ENCODE assay signal across 15 cellular contexts in the genomic region with DNA sequence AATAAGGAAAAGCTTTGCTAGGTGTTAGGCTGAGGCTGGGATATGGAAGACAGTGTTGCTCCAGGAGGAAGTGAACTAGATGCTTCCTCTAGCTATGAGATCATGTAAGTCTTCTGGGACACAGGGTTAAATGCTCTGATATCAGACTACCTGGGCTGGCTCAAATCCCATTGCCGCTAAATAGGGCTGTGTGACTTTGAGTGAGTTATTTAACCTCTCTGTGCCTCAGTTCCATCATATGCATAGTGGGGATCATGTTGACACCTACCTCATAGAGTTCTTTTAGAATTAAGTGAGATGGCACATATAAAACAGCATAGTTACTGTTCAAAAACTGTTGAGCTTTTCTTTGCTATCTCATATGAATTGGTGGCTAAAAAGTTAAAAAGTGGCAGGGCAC. TPM values are rescaled to one million over a fixed set of nuclear protein-coding genes. Genes with fewer than 3 reads are reported as not detected.
A peak's percentile ranks its signal among the peaks of the same experiment; 100 is the strongest.
DNase-seq lines count a peak whose midpoint lies in the region; ATAC-seq, FAIRE-seq and TF ChIP-seq lines count a peak whose summit lies in the region.
"Had no signal": no experiment of that assay in that cellular context is flagged by ENCODE, and none has a peak within 500 bp of the region (broad histone marks: within the 10 kb centered on the region; RNA-seq: fewer than 3 reads in every experiment).

No MANE protein-coding gene starts in this region.

- H4K20me1 ChIP-seq in HCT116 (ENCODE audit: insufficient read depth): no peaks in the 10 kb centered on the region
- peaks cover 3% of the 10 kb centered on the region; the same call in 1 of the 2 replicates for H4K20me1 ChIP-seq in K562 (replicated peaks; ENCODE audit: control insufficient read depth, insufficient read depth, low read length)

- no peaks in the 10 kb centered on the region for H3K36me3 Mint-ChIP-seq in osteocyte (ENCODE audit: unreplicated experiment)
- H3K36me3 Mint-ChIP-seq in WTC11: no peaks in the 10 kb centered on the region
- H3K36me3 Mint-ChIP-seq: CD8-positive, alpha-beta T cell; IgD-negative memory B cell had no signal

- no peak overlapping the region for H3K27ac Mint-ChIP-seq in osteocyte (ENCODE audit: unreplicated experiment)
- H3K27ac Mint-ChIP-seq in WTC11: no peak overlapping the region
- H3K27ac Mint-ChIP-seq: CD8-positive, alpha-beta T cell had no signal

- DNase-seq in HCT116 (ENCODE audit: low read depth, low spot score) (no peak), RWPE2 (ENCODE audit: low spot score) (peak; percentile 7), K562 (ENCODE audit: extremely low read depth in 1 of 4, low spot score in 3 of 4) (no peak), osteocyte (ENCODE audit: extremely low spot score, unreplicated experiment) (peak; percentile 6), NCI-H345 (lab: John Stamatoyannopoulos, UW) (no peak), WTC11 (ENCODE audit: low spot score) (no peak), NCI-H1930 (lab: John Stamatoyannopoulos, UW) (no peak), SW480 (ENCODE audit: low spot score) (no peak)
- DNase-seq: DMS153 had no signal

- no peak for TF ChIP-seq RAD21 in HCT116 (IDR thresholded peaks at IDR 0.05; ENCODE audit: low read depth)
- no peak for TF ChIP-seq RAD21 in K562 (CRISPR knock-in tag; conservative IDR thresholded peaks at IDR 0.05 in 1 of 2, IDR thresholded peaks at IDR 0.05 in 1 of 2)

- intact Hi-C loops in HCT116 (cut with micrococcal nuclease): no loop called here
- intact Hi-C loops in K562 (cut with micrococcal nuclease): loop anchor here (5.0 to 10.0 kb wide), 2 partner anchors 300 to 408 kb away; a partner anchor contains a TSS

- no peak for FAIRE-seq in K562 (lab: Jason Lieb, UNC)
- FAIRE-seq: D721Med had no signal

- no peaks in the 10 kb centered on the region for H3K36me3 ChIP-seq in HCT116 (ENCODE audit: control insufficient read depth in 1 of 2, insufficient read depth in 2 of 2, low read length in 2 of 2)
- H3K36me3 ChIP-seq in RWPE2 (ENCODE audit: low read depth): no peaks in the 10 kb centered on the region
- no peaks in the 10 kb centered on the region for H3K36me3 ChIP-seq in K562 (ENCODE audit: control insufficient read depth, insufficient read depth, low read length)
- H3K36me3 ChIP-seq: BE2C had no signal

- H3K27me3 ChIP-seq in HCT116 (ENCODE audit: insufficient read depth, low read length): no peaks in the 10 kb centered on the region
- H3K27me3 ChIP-seq in RWPE2 (ENCODE audit: insufficient read depth, poor library complexity, severe bottlenecking): no peaks in the 10 kb centered on the region
- H3K27me3 ChIP-seq in K562 (ENCODE audit: control insufficient read depth in 2 of 2, insufficient read depth in 2 of 2, low read length in 2 of 2): no peaks in the 10 kb centered on the region
- H3K27me3 ChIP-seq: BE2C had no signal

- no peak overlapping the region for H3K9ac ChIP-seq in HCT116 (ENCODE audit: low read length)
- no peak overlapping the region for H3K9ac ChIP-seq in K562 (ENCODE audit: insufficient read depth in 1 of 2, low read depth in 2 of 2, low read length in 2 of 2)

- H2AFZ ChIP-seq in HCT116 (ENCODE audit: low read depth, low read length, poor library complexity, severe bottlenecking): peak overlapping the region; percentile 27
- H2AFZ ChIP-seq in K562 (ENCODE audit: low read depth, low read length): no peak overlapping the region

- no peaks in the 10 kb centered on the region for H3K9me3 Mint-ChIP-seq in osteocyte (ENCODE audit: unreplicated experiment)
- no peaks in the 10 kb centered on the region for H3K9me3 Mint-ChIP-seq in WTC11
- H3K9me3 Mint-ChIP-seq: CD8-positive, alpha-beta T cell; IgD-negative memory B cell had no signal

- RAD21 ChIA-PET in HCT116 (lab: Charles Lee; ENCODE audit: low non-redundant PET in 1 of 2, low total read pairs in 2 of 2, uncharacterized antibody in 2 of 2, unreplicated experiment in 2 of 2): no interaction called here

- H3K4me1 ChIP-seq in HCT116 (ENCODE audit: control insufficient read depth in 1 of 2, insufficient read depth in 2 of 2, low read length in 2 of 2) (peaks cover 10 to 50% of the 10 kb centered on the region in 2 experiments), RWPE2 (ENCODE audit: insufficient read depth, poor library complexity, severe bottlenecking) (peaks cover 46% of the 10 kb centered on the region), K562 (replicated peaks in 1 of 2; ENCODE audit: control insufficient read depth in 2 of 2, insufficient read depth in 2 of 2, low read length in 2 of 2) (peaks cover 31 to 47% of the 10 kb centered on the region in 2 experiments; a peak in 4 of 5 replicates)

- TF ChIP-seq EP300 in K562 (IDR thresholded peaks at IDR 0.05; ENCODE audit: low read length): no peak

- no peaks in the 10 kb centered on the region for H3K9me3 ChIP-seq in HCT116 (ENCODE audit: control insufficient read depth in 1 of 2, insufficient read depth in 1 of 2, low read depth in 1 of 2, low read length in 2 of 2)
- H3K9me3 ChIP-seq in RWPE2 (ENCODE audit: severe bottlenecking): no peaks in the 10 kb centered on the region
- H3K9me3 ChIP-seq in K562 (replicated peaks; ENCODE audit: control insufficient read depth, insufficient read depth, low read depth, low read length): no peaks in the 10 kb centered on the region
- H3K9me3 ChIP-seq: A549, BE2C had no signal

- CTCF ChIA-PET in HCT116 (lab: Charles Lee) (interaction anchor here (2.4 to 5.0 kb wide), 2 partner anchors 12 to 434 kb away, joined by 7 to 19 read pairs; no protein-coding TSS in a partner anchor), K562 (lab: Yijun Ruan, JAX; ENCODE audit: low intra/inter-chr PET ratio) (interaction anchor here (0.6 kb wide), 1 partner anchor 406 kb away, joined by 3 read pairs; no protein-coding TSS in a partner anchor), WTC11 (lab: Charles Lee) (interaction anchor here (1.5 to 5.6 kb wide), 4 partner anchors 9 to 540 kb away, joined by 4 to 40 read pairs (median 8); a partner anchor contains a TSS)

- H3K9me2 ChIP-seq in HCT116 (ENCODE audit: insufficient read depth): no peaks in the 10 kb centered on the region

- no peak overlapping the region for H3K4me3 Mint-ChIP-seq in osteocyte (ENCODE audit: unreplicated experiment)
- no peak overlapping the region for H3K4me3 Mint-ChIP-seq in WTC11
- H3K4me3 Mint-ChIP-seq: CD8-positive, alpha-beta T cell had no signal

- no peaks in the 10 kb centered on the region for H3K27me3 Mint-ChIP-seq in osteocyte (ENCODE audit: unreplicated experiment)
- H3K27me3 Mint-ChIP-seq in WTC11 (ENCODE audit: low read depth): no peaks in the 10 kb centered on the region

- H3K79me2 ChIP-seq in HCT116 (ENCODE audit: insufficient read depth, low read length): no peaks in the 10 kb centered on the region
- H3K79me2 ChIP-seq in K562 (ENCODE audit: control insufficient read depth, insufficient read depth, low read length): peaks cover 6% of the 10 kb centered on the region; the same call in 2 of the 3 replicates

- no peaks in the 10 kb centered on the region for H3K9me1 ChIP-seq in K562 (ENCODE audit: control insufficient read depth, insufficient read depth, low read length)

- in situ Hi-C loops in K562 (cut with MboI): no loop called here

- no TSS peak for BruUV-seq in HCT116 (replicated peaks; lab: Mats Ljungman, UMichigan)
- BruUV-seq in K562 (replicated peaks; lab: Mats Ljungman, UMichigan): no TSS peak

- no peak for ATAC-seq in HCT116
- ATAC-seq in RWPE2 (ENCODE audit: low read depth): no peak
- no peak for ATAC-seq in K562
- ATAC-seq in WTC11: no peak
- ATAC-seq: CD8-positive, alpha-beta T cell had no signal

- H3K4me3 ChIP-seq in HCT116 (replicated peaks in 1 of 2; ENCODE audit: low read depth in 1 of 2, low read length in 2 of 2) (no peak overlapping the region), RWPE2 (ENCODE audit: severe bottlenecking) (no peak overlapping the region), K562 (no peak overlapping the region)
- H3K4me3 ChIP-seq: A549 had no signal

- H3K4me2 ChIP-seq in HCT116 (ENCODE audit: low read length) (peak overlapping the region; percentile 43; the same call in 1 of the 2 replicates), K562 (ENCODE audit: insufficient read depth, low read length) (no peak overlapping the region)
- H3K4me2 ChIP-seq: A549 had no signal

- H3K27ac ChIP-seq in HCT116 (ENCODE audit: low read depth, low read length): no peak overlapping the region
- H3K27ac ChIP-seq in RWPE2 (ENCODE audit: poor library complexity, severe bottlenecking): peak overlapping the region; percentile 21
- no peak overlapping the region for H3K27ac ChIP-seq in K562 (ENCODE audit: extremely low read depth, low read depth, low read length)
- H3K27ac ChIP-seq: A549, C4-2B had no signal

- H3K4me1 Mint-ChIP-seq in osteocyte (ENCODE audit: unreplicated experiment) (peaks cover 14% of the 10 kb centered on the region), WTC11 (peaks cover 16% of the 10 kb centered on the region)

- TF ChIP-seq POLR2A in HCT116 (IDR thresholded peaks at IDR 0.05; ENCODE audit: borderline replicate concordance, extremely low read depth, insufficient read depth, insufficient read length) (no peak), K562 (conservative IDR thresholded peaks at IDR 0.05) (no peak)

- TF ChIP-seq CTCF in HCT116 (IDR thresholded peaks at IDR 0.05 in 2 of 3, conservative IDR thresholded peaks at IDR 0.05 in 1 of 3; ENCODE audit: borderline replicate concordance in 1 of 3, insufficient read depth in 1 of 3, low read depth in 2 of 3, low read length in 2 of 3) (no peak), RWPE2 (IDR thresholded peaks at IDR 0.05; ENCODE audit: poor library complexity, severe bottlenecking) (no peak), K562 (IDR thresholded peaks at IDR 0.05 in 2 of 3, conservative IDR thresholded peaks at IDR 0.05 in 1 of 3; ENCODE audit: insufficient read depth in 2 of 3, low read depth in 1 of 3, low read length in 3 of 3) (no peak), osteocyte (IDR thresholded peaks at IDR 0.05) (no peak), WTC11 (IDR thresholded peaks at IDR 0.05) (no peak)

- POLR2A ChIA-PET in HCT116 (lab: Charles Lee): no interaction called here
- POLR2A ChIA-PET in K562 (lab: Yijun Ruan, JAX): interaction anchor here (2.9 kb wide), 1 partner anchor 12 kb away, joined by 14 read pairs; a partner anchor contains a TSS
- POLR2A ChIA-PET in WTC11 (lab: Charles Lee): interaction anchor here (1.4 kb wide), 1 partner anchor 13 kb away, joined by 5 read pairs; a partner anchor contains a TSS

- WGBS in K562 (ENCODE audit: insufficient coverage, low coverage, missing lambda C conversion rate): 79% methylated on average over 1 of the region's 1 CpG

RNA-seq across cellular contexts. Expression of a gene that starts 12.6 kb away (rescaled TPM):
- total RNA-seq in HCT116 (2021; ENCODE audit: unreplicated experiment) (3,138 TPM), K562 (2014; rRNA removed) (529 and 1,012 TPM in 2 replicates), K562 (2014; rRNA removed; fragmentation: Illumina TruSeq; extraction: Trizol) (75.0 and 76.3 TPM in 2 replicates), K562 (2015; rRNA removed; fragmentation: Illumina TruSeq; extraction: Trizol) (348 and 354 TPM in 2 replicates), K562 (2021) (2,904 and 3,053 TPM in 2 replicates), osteocyte (1,498 and 1,580 TPM in 2 replicates), WTC11 (2021) (2,441 to 2,639 TPM (median 2,597 TPM) in 3 replicates)
- 3,494 and 5,245 TPM in 2 replicates for polyA plus RNA-seq in HCT116 (2012)
- total RNA-seq in K562 (2011; cell fraction: chromatin; rRNA removed; ENCODE audit: low replicate concordance): 174 and 228 TPM in 2 replicates
- 391 and 425 TPM in 2 replicates for total RNA-seq in K562 (2011; cell fraction: nucleolus; rRNA removed)
- 447 and 925 TPM in 2 replicates for total RNA-seq in K562 (2011; cell fraction: nucleoplasm; rRNA removed)
- polyA plus RNA-seq in K562 (2011; rRNA removed) (847 and 1,576 TPM in 2 replicates), K562 (2014; fragmentation: Illumina TruSeq; extraction: Trizol) (629 and 1,170 TPM in 2 replicates), K562 (2014; fragmentation: Nextera tagmentation; extraction: Ambion mirVana) (1,000 to 10,000 TPM; 2,333 to 2,378 TPM), K562 (2014; rRNA removed) (1,119 and 1,211 TPM in 2 replicates)
- 1,671 and 2,235 TPM in 2 replicates for polyA plus RNA-seq in K562 (2011; cell fraction: cytosol; rRNA removed)
- 951 and 1,033 TPM in 2 replicates for polyA plus RNA-seq in K562 (2011; cell fraction: nucleus; rRNA removed)
- 3,121 and 3,201 TPM in 2 replicates for polyA plus RNA-seq in K562 (2012)
- polyA minus RNA-seq in K562 (2011; rRNA and poly(A)+ RNA removed): 279 and 315 TPM in 2 replicates
- polyA minus RNA-seq in K562 (2011; cell fraction: cytosol; rRNA and poly(A)+ RNA removed): 3,516 and 4,843 TPM in 2 replicates
- 192 and 341 TPM in 2 replicates for polyA minus RNA-seq in K562 (2011; cell fraction: nucleus; rRNA and poly(A)+ RNA removed)

RNA-seq across cellular contexts. Expression of a gene that starts 51.1 kb away (rescaled TPM):
- total RNA-seq in HCT116 (2021; ENCODE audit: unreplicated experiment) (83.7 TPM), K562 (2014; rRNA removed) (39.3 and 39.8 TPM in 2 replicates), K562 (2014; rRNA removed; fragmentation: Illumina TruSeq; extraction: Trizol) (58.2 and 63.5 TPM in 2 replicates), K562 (2015; rRNA removed; fragmentation: Illumina TruSeq; extraction: Trizol) (52.2 and 55.4 TPM in 2 replicates), K562 (2021) (37.9 and 41.9 TPM in 2 replicates), osteocyte (12.4 and 14.0 TPM in 2 replicates), WTC11 (2021) (59.6 to 87.8 TPM (median 62.0 TPM) in 3 replicates)
- polyA plus RNA-seq in HCT116 (2012): 62.8 and 80.8 TPM in 2 replicates
- total RNA-seq in K562 (2011; cell fraction: chromatin; rRNA removed; ENCODE audit: low replicate concordance): 60.1 and 168 TPM in 2 replicates
- 19.8 and 33.3 TPM in 2 replicates for total RNA-seq in K562 (2011; cell fraction: nucleolus; rRNA removed)
- total RNA-seq in K562 (2011; cell fraction: nucleoplasm; rRNA removed): 58.6 and 62.3 TPM in 2 replicates
- polyA plus RNA-seq in K562 (2011; rRNA removed) (35.0 and 36.6 TPM in 2 replicates), K562 (2014; fragmentation: Illumina TruSeq; extraction: Trizol) (45.4 and 51.0 TPM in 2 replicates), K562 (2014; fragmentation: Nextera tagmentation; extraction: Ambion mirVana) (10 to 100 TPM; 29.4 to 45.7 TPM), K562 (2014; rRNA removed) (30.1 and 37.1 TPM in 2 replicates)
- polyA plus RNA-seq in K562 (2011; cell fraction: cytosol; rRNA removed): 6.5 and 16.8 TPM in 2 replicates
- polyA plus RNA-seq in K562 (2011; cell fraction: nucleus; rRNA removed): 98.6 and 163 TPM in 2 replicates
- 25.8 and 35.5 TPM in 2 replicates for polyA plus RNA-seq in K562 (2012)
- 66.2 and 68.8 TPM in 2 replicates for polyA minus RNA-seq in K562 (2011; rRNA and poly(A)+ RNA removed)
- 20.0 and 25.1 TPM in 2 replicates for polyA minus RNA-seq in K562 (2011; cell fraction: cytosol; rRNA and poly(A)+ RNA removed)
- polyA minus RNA-seq in K562 (2011; cell fraction: nucleus; rRNA and poly(A)+ RNA removed): 34.1 and 63.0 TPM in 2 replicates

Comparison
In these comparisons a context has a peak if more than half of its experiments do, and no peak if none do; other contexts are left out.
1. DNase-seq: peak in RWPE2 (single experiment) and osteocyte (single experiment); none in HCT116 (single experiment), K562 (0 of 4), NCI-H345 (single experiment), WTC11 (single experiment), NCI-H1930 (0 of 2) and SW480 (single experiment).